1 cellular context compared by ENCODE assay signal in the genomic region with DNA sequence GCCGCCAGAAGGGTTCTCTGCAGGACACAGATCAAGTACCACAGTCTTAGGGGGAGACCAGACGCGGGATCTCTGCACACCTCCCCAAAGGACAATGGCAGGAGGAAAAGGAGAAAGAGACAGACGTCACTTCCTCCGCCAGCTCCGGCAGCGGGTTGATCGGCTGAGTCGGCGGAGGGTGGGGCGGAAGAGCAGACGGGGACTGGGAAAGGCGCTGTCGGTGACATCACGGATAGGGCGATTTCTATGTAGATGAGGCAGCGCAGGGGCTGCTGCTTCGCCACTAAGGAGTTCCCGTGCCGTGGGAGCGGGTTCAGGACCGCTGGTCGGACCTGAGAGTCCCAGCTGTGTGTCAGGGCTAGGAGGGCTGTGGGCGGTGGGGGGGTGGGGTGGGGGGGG.
TF ChIP-seq lines count a peak whose summit lies in the region.

No MANE protein-coding gene starts in this region.

TF ChIP-seq in HEK293, 187 proteins besides CTCF, POLR2A, EP300 and RAD21 (continued from another document):
- TF ChIP-seq, protein P1, sequence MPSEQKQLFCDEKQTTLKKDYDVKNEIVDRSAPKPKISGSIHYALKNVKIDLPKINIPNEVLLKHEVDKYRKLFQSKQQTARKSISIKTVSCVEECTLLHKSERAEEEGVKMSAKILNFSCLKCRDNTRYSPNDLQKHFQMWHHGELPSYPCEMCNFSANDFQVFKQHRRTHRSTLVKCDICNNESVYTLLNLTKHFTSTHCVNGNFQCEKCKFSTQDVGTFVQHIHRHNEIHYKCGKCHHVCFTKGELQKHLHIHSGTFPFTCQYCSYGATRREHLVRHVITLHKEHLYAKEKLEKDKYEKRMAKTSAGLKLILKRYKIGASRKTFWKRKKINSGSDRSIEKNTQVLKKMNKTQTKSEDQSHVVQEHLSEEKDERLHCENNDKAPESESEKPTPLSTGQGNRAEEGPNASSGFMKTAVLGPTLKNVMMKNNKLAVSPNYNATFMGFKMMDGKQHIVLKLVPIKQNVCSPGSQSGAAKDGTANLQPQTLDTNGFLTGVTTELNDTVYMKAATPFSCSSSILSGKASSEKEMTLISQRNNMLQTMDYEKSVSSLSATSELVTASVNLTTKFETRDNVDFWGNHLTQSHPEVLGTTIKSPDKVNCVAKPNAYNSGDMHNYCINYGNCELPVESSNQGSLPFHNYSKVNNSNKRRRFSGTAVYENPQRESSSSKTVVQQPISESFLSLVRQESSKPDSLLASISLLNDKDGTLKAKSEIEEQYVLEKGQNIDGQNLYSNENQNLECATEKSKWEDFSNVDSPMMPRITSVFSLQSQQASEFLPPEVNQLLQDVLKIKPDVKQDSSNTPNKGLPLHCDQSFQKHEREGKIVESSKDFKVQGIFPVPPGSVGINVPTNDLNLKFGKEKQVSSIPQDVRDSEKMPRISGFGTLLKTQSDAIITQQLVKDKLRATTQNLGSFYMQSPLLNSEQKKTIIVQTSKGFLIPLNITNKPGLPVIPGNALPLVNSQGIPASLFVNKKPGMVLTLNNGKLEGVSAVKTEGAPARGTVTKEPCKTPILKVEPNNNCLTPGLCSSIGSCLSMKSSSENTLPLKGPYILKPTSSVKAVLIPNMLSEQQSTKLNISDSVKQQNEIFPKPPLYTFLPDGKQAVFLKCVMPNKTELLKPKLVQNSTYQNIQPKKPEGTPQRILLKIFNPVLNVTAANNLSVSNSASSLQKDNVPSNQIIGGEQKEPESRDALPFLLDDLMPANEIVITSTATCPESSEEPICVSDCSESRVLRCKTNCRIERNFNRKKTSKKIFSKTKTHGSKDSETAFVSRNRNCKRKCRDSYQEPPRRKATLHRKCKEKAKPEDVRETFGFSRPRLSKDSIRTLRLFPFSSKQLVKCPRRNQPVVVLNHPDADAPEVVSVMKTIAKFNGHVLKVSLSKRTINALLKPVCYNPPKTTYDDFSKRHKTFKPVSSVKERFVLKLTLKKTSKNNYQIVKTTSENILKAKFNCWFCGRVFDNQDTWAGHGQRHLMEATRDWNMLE (tag by site-specific recombination; conservative IDR thresholded peaks at IDR 0.05; ENCODE audit: low read depth) = peak; percentile 74
- peak; percentile 43 for TF ChIP-seq SP2 (tag by site-specific recombination; IDR thresholded peaks at IDR 0.05)
- peak; percentile 89 for TF ChIP-seq ZNF629 (tag by site-specific recombination; IDR thresholded peaks at IDR 0.05)
- peak; percentile 88 for TF ChIP-seq ZNF341 (tag by site-specific recombination; IDR thresholded peaks at IDR 0.05; ENCODE audit: low read depth)
